ENCODE assay signal across 17 cellular contexts in genomic region chr2:24779121-24779520, GRCh38.
"Had no signal": no experiment of that assay in that cellular context is flagged by ENCODE, and none has a peak within 500 bp of the region (broad histone marks: within the 10 kb centered on the region; RNA-seq: fewer than 3 reads in every experiment).

No MANE protein-coding gene starts in this region.

- H3K9me3 Mint-ChIP-seq: nephron had no signal

- H3K36me3 ChIP-seq: adrenal gland, gastroesophageal sphincter, uterus had no signal

- H3K4me3 Mint-ChIP-seq: activated CD4-positive, alpha-beta T cell treated with anti-CD3 and anti-CD28 coated beads, Interleukin-2, amount 10 ng/mL, durations not matched to agents 7 days and 5 days; nephron; T-helper 17 cell had no signal

- H3K4me1 ChIP-seq: gastroesophageal sphincter, uterus had no signal

- H3K27ac ChIP-seq: adrenal gland, coronary artery, epithelial cell of prostate, gastroesophageal sphincter, skin epidermis, uterus had no signal

- H3K9me3 ChIP-seq: adrenal gland, gastroesophageal sphincter, uterus had no signal

- ATAC-seq: gastroesophageal sphincter, T-helper 17 cell had no signal

- H3K4me3 ChIP-seq: adrenal gland, coronary artery, gastroesophageal sphincter, skin epidermis, uterus had no signal

- H3K4me1 Mint-ChIP-seq: activated CD4-positive, alpha-beta T cell treated with anti-CD3 and anti-CD28 coated beads, Interleukin-2, amount 10 ng/mL, durations not matched to agents 7 days and 5 days; nephron; T-helper 17 cell had no signal

- H3K27ac Mint-ChIP-seq: activated CD4-positive, alpha-beta T cell treated with anti-CD3 and anti-CD28 coated beads, Interleukin-2, amount 10 ng/mL, durations not matched to agents 7 days and 5 days; nephron; T-helper 17 cell had no signal

- H3K27me3 ChIP-seq: adrenal gland, gastroesophageal sphincter, uterus had no signal

- DNase-seq: activated CD4-positive, alpha-beta T cell treated with anti-CD3 and anti-CD28 coated beads, Interleukin-2, amount 10 ng/mL, durations not matched to agents 7 days and 5 days; activated CD4-positive, CD25-positive, alpha-beta regulatory T cell; activated CD8-positive, alpha-beta memory T cell treated with anti-CD3 and anti-CD28 coated beads for 24 hours; activated naive CD4-positive, alpha-beta T cell treated with anti-CD3 and anti-CD28 coated beads, Interleukin-2, amount 50 U/mL, for 16 hours; activated T-cell treated with anti-CD3 and anti-CD28 coated beads for 4 hours; adrenal gland; central memory CD4-positive, alpha-beta T cell; effector CD8-positive, alpha-beta T cell; kidney glomerular epithelial cell; mammary epithelial cell; T-helper 17 cell; uterus had no signal
